11 cellular contexts compared by ENCODE assay signal in the genomic region with DNA sequence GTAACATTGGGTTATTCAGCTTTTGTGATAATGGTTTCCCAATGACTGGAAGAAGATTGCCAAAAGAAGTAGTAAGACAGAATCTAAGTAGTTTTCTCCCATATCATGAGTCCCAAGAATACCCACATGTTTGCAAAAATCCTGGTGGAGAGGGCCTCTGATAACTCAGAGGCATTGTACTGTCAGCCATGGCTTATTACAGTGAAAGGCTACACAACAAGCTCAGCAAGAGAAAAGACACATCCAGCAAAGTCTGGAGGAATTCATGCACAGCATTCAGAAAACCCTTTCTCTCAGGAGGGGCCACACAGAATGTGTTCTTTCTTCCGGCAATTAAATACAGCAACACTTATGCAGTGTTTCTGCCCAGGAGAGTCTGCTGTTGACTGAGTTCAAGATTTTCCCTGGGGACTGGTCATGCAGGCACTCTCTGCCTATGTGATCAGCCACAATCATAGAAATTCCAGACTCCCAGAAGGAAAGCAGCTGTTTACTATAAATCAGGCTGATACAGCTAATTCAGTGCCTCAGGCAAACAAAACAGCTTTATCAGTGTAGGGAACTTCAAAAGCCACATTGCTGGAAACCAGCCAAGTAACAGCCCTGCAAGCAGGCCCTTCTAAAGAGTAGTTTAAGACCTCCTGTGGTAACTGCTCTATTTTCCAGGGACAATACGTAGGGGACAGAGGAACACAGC.
A peak's percentile ranks its signal among the peaks of the same experiment; 100 is the strongest.
DNase-seq lines count a peak whose midpoint lies in the region; ATAC-seq and TF ChIP-seq lines count a peak whose summit lies in the region.
"Had no signal": no experiment of that assay in that cellular context is flagged by ENCODE, and none has a peak within 500 bp of the region (broad histone marks: within the 10 kb centered on the region; RNA-seq: fewer than 3 reads in every experiment).

No MANE protein-coding gene starts in this region.

- peak overlapping the region; percentile 0; the same call in 1 of the 2 replicates for H3K9ac ChIP-seq in iPS-20b (ENCODE audit: low read depth, low read length)

- no peaks in the 10 kb centered on the region for H3K27me3 ChIP-seq in A673 (replicated peaks; ENCODE audit: insufficient read depth, low read depth, low read length, poor library complexity)
- H3K27me3 ChIP-seq in RWPE2 (ENCODE audit: insufficient read depth, poor library complexity, severe bottlenecking): no peaks in the 10 kb centered on the region
- no peaks in the 10 kb centered on the region for H3K27me3 ChIP-seq in iPS-20b (ENCODE audit: insufficient read depth, low read length)

- POLR2A ChIA-PET in A673 (lab: Charles Lee; ENCODE audit: low non-redundant PET): no interaction called here

- H3K36me3 ChIP-seq in A673 (ENCODE audit: insufficient read depth, low read length, poor library complexity, severe bottlenecking) (no peaks in the 10 kb centered on the region), RWPE2 (ENCODE audit: low read depth) (no peaks in the 10 kb centered on the region), iPS-20b (ENCODE audit: insufficient read depth, low read depth, low read length) (no peaks in the 10 kb centered on the region)

- H3K4me3 Mint-ChIP-seq in T-helper 17 cell: no peak overlapping the region
- H3K4me3 Mint-ChIP-seq: T-helper 1 cell treated with Interleukin-12 subunit alpha and Interleukin-12 subunit beta and Interleukin-4 antibody, amounts not matched to agents 30 μg/mL and 1 μg/mL, for 36 hours had no signal

- no peaks in the 10 kb centered on the region for H3K27me3 Mint-ChIP-seq in T-helper 17 cell

- peak; percentile 83 for DNase-seq in A673 (ENCODE audit: low spot score)
- peak; percentile 69 for DNase-seq in M059J (ENCODE audit: low read depth)
- no peak for DNase-seq in RWPE2 (ENCODE audit: low spot score)
- DNase-seq in T-helper 17 cell: no peak
- no peak for DNase-seq in AG08395 (ENCODE audit: low spot score)
- no peak for DNase-seq in middle frontal gyrus (ENCODE audit: extremely low spot score, low spot score)
- DNase-seq: cerebellar nuclear complex, HCEC 1CT had no signal

- no peak overlapping the region for H3K27ac Mint-ChIP-seq in T-helper 17 cell
- H3K27ac Mint-ChIP-seq: T-helper 1 cell treated with Interleukin-12 subunit alpha and Interleukin-12 subunit beta and Interleukin-4 antibody, amounts not matched to agents 30 μg/mL and 1 μg/mL, for 36 hours had no signal

- H3K9me3 ChIP-seq in A673 (ENCODE audit: low read depth, low read length, poor library complexity, severe bottlenecking) (no peaks in the 10 kb centered on the region), RWPE2 (ENCODE audit: severe bottlenecking) (no peaks in the 10 kb centered on the region), iPS-20b (ENCODE audit: insufficient read depth, low read depth, low read length) (no peaks in the 10 kb centered on the region), T-helper 17 cell (ENCODE audit: control insufficient read depth, low read length, poor library complexity, severe bottlenecking) (no peaks in the 10 kb centered on the region)

- ATAC-seq in RWPE2 (ENCODE audit: low read depth): peak; percentile 23; the same call in 1 of the 3 replicates
- ATAC-seq in T-helper 17 cell: no peak
- no peak for ATAC-seq in HG02571 (IDR thresholded peaks at IDR 0.05; ENCODE audit: unreplicated experiment)

- intact Hi-C loops in A673 (cut with micrococcal nuclease; ENCODE audit: unreplicated experiment): no loop called here

- CTCF ChIA-PET in A673 (lab: Charles Lee): no interaction called here

- H3K4me1 ChIP-seq in A673 (ENCODE audit: insufficient read depth, low read length, poor library complexity, severe bottlenecking): no peaks in the 10 kb centered on the region
- H3K4me1 ChIP-seq in RWPE2 (ENCODE audit: insufficient read depth, poor library complexity, severe bottlenecking): no peaks in the 10 kb centered on the region
- H3K4me1 ChIP-seq in iPS-20b (ENCODE audit: insufficient read depth, low read length): peaks cover 16% of the 10 kb centered on the region

- BruUV-seq in A673 (replicated peaks; lab: Mats Ljungman, UMichigan): no TSS peak

- H3K4me3 ChIP-seq in A673 (ENCODE audit: low read depth, low read length, poor library complexity, severe bottlenecking) (no peak overlapping the region), RWPE2 (ENCODE audit: severe bottlenecking) (no peak overlapping the region), iPS-20b (ENCODE audit: low read length) (no peak overlapping the region)

- no peak for TF ChIP-seq CTCF in A673 (conservative IDR thresholded peaks at IDR 0.05; ENCODE audit: low read depth, low read length)
- TF ChIP-seq CTCF in RWPE2 (IDR thresholded peaks at IDR 0.05; ENCODE audit: poor library complexity, severe bottlenecking): no peak

- H3K27ac ChIP-seq in A673 (ENCODE audit: low read depth, low read length, poor library complexity, severe bottlenecking) (no peak overlapping the region), RWPE2 (ENCODE audit: poor library complexity, severe bottlenecking) (no peak overlapping the region), iPS-20b (ENCODE audit: low read length) (no peak overlapping the region)

- no peaks in the 10 kb centered on the region for H3K36me3 Mint-ChIP-seq in T-helper 17 cell (ENCODE audit: low read depth)

- H3K4me1 Mint-ChIP-seq in T-helper 17 cell: no peaks in the 10 kb centered on the region

Comparison
In these comparisons a context has a peak if more than half of its experiments do, and no peak if none do; other contexts are left out.
1. DNase-seq: peak in A673 (single experiment) and M059J (single experiment); none in RWPE2 (single experiment), T-helper 17 cell (0 of 3), AG08395 (single experiment) and middle frontal gyrus (single experiment).